ENCODE assay signal across 34 cellular contexts in genomic region chr16:2189252-2189893, GRCh38. TPM values are rescaled to one million over a fixed set of nuclear protein-coding genes. Genes with fewer than 3 reads are reported as not detected.
"Had no signal": no experiment of that assay in that cellular context is flagged by ENCODE, and none has a peak within 500 bp of the region (broad histone marks: within the 10 kb centered on the region; RNA-seq: fewer than 3 reads in every experiment).

No MANE protein-coding gene starts in this region.

- H3K9me3 ChIP-seq: adrenal gland, body of pancreas, breast epithelium, Peyer's patch, SJSA1, SK-N-SH had no signal

- H3K4me2 ChIP-seq: SK-N-SH had no signal

- H3K27ac ChIP-seq: adrenal gland, body of pancreas, breast epithelium, Peyer's patch, SJSA1 had no signal

- H3K36me3 ChIP-seq: adrenal gland, breast epithelium, Peyer's patch, SJSA1 had no signal

- H3K36me3 Mint-ChIP-seq: activated naive CD4-positive, alpha-beta T cell treated with anti-CD3 and anti-CD28 coated beads, Interleukin-2, amount 50 U/mL, for 72 hours; WTC11 had no signal

- H3K4me3 Mint-ChIP-seq: activated CD4-positive, alpha-beta T cell treated with anti-CD3 and anti-CD28 coated beads for 36 hours; activated CD4-positive, alpha-beta T cell treated with anti-CD3 and anti-CD28 coated beads, Interleukin-2, amount 10 ng/mL, durations not matched to agents 7 days and 5 days; activated CD8-positive, alpha-beta T cell treated with anti-CD3 and anti-CD28 coated beads, Interleukin-2, amount 10 ng/mL, durations not matched to agents 7 days and 5 days; activated naive CD4-positive, alpha-beta T cell treated with anti-CD3 and anti-CD28 coated beads for 36 hours; activated T-cell treated with anti-CD3 and anti-CD28 coated beads, Interleukin-2, amount 50 U/mL, for 24 hours; T-helper 1 cell treated with Interleukin-12 subunit alpha and Interleukin-12 subunit beta and Interleukin-4 antibody, amounts not matched to agents 30 μg/mL and 1 μg/mL, for 36 hours; T-helper 2 cell treated with Interferon-gamma antibody and Interleukin-4, amounts not matched to agents 5 μg/mL and 100 μg/mL, for 36 hours; WTC11 had no signal

- H3K4me1 Mint-ChIP-seq: activated CD4-positive, alpha-beta T cell treated with anti-CD3 and anti-CD28 coated beads for 36 hours; activated CD4-positive, alpha-beta T cell treated with anti-CD3 and anti-CD28 coated beads, Interleukin-2, amount 10 ng/mL, durations not matched to agents 7 days and 5 days; WTC11 had no signal

- DNase-seq: activated CD4-positive, alpha-beta T cell treated with anti-CD3 and anti-CD28 coated beads for 36 hours; activated CD4-positive, alpha-beta T cell treated with anti-CD3 and anti-CD28 coated beads, Interleukin-2, amount 10 ng/mL, durations not matched to agents 7 days and 5 days; activated CD4-positive, alpha-beta T cell treated with anti-CD3 and anti-CD28 coated beads, Interleukin-2, amount 50 U/mL, for 48 hours; activated CD8-positive, alpha-beta T cell treated with anti-CD3 and anti-CD28 coated beads, Interleukin-2, amount 10 ng/mL, durations not matched to agents 7 days and 5 days; activated gamma-delta T cell treated with Interleukin-2 at 50 U/mL for 16 hours; activated naive CD4-positive, alpha-beta T cell treated with anti-CD3 and anti-CD28 coated beads for 36 hours; activated T-cell treated with anti-CD3 and anti-CD28 coated beads, Interleukin-2, amount 50 U/mL, for 24 hours; adrenal gland; body of pancreas; Karpas-422; NCI-H1048; NCI-H1105 treated with DMSO at 0.1 percent for 48 hours; NCI-H1436; NCI-H1694; NCI-H1930; NCI-H2081 treated with DMSO at 0.1 percent for 48 hours; NCI-H226; NCI-H446 treated with DMSO at 0.1 percent for 48 hours; NCI-H524; NCI-H69; PC-3; Peyer's patch; RPMI8226; SHP77 treated with DMSO at 0.1 percent for 48 hours; SK-N-SH had no signal

- ATAC-seq: activated CD4-positive, alpha-beta T cell treated with anti-CD3 and anti-CD28 coated beads for 36 hours; activated CD4-positive, CD25-positive, alpha-beta regulatory T cell treated with anti-CD3 and anti-CD28 coated beads, Interleukin-2, amount 50 U/mL, for 24 hours; activated CD8-positive, alpha-beta T cell treated with anti-CD3 and anti-CD28 coated beads, Interleukin-2, amount 10 ng/mL, durations not matched to agents 7 days and 5 days; activated naive CD4-positive, alpha-beta T cell treated with anti-CD3 and anti-CD28 coated beads, Interleukin-2, amount 50 U/mL, for 72 hours; body of pancreas; PC-3; WTC11 had no signal

- H3K4me1 ChIP-seq: adrenal gland, body of pancreas, breast epithelium, Peyer's patch, SJSA1 had no signal

- H3K9me3 Mint-ChIP-seq: activated CD4-positive, alpha-beta T cell treated with anti-CD3 and anti-CD28 coated beads, Interleukin-2, amount 10 ng/mL, durations not matched to agents 7 days and 5 days; activated naive CD4-positive, alpha-beta T cell treated with anti-CD3 and anti-CD28 coated beads for 36 hours; activated naive CD4-positive, alpha-beta T cell treated with anti-CD3 and anti-CD28 coated beads, Interleukin-2, amount 50 U/mL, for 72 hours; activated T-cell treated with anti-CD3 and anti-CD28 coated beads, Interleukin-2, amount 50 U/mL, for 24 hours; T-helper 1 cell treated with Interleukin-12 subunit alpha and Interleukin-12 subunit beta and Interleukin-4 antibody, amounts not matched to agents 30 μg/mL and 1 μg/mL, for 36 hours; T-helper 2 cell treated with Interferon-gamma antibody and Interleukin-4, amounts not matched to agents 5 μg/mL and 100 μg/mL, for 36 hours; WTC11 had no signal

- FAIRE-seq: astrocyte, TTC549 had no signal

- H3K4me3 ChIP-seq: adrenal gland, body of pancreas, breast epithelium, Peyer's patch, SJSA1 had no signal

- H3K27me3 Mint-ChIP-seq: activated CD4-positive, alpha-beta T cell treated with anti-CD3 and anti-CD28 coated beads for 36 hours had no signal

- H3K27me3 ChIP-seq: adrenal gland, body of pancreas, breast epithelium, Peyer's patch had no signal

- H3K27ac Mint-ChIP-seq: activated CD4-positive, alpha-beta T cell treated with anti-CD3 and anti-CD28 coated beads for 36 hours; activated CD4-positive, alpha-beta T cell treated with anti-CD3 and anti-CD28 coated beads, Interleukin-2, amount 10 ng/mL, durations not matched to agents 7 days and 5 days; activated CD8-positive, alpha-beta T cell treated with anti-CD3 and anti-CD28 coated beads, Interleukin-2, amount 10 ng/mL, durations not matched to agents 7 days and 5 days; activated naive CD4-positive, alpha-beta T cell treated with anti-CD3 and anti-CD28 coated beads for 36 hours; activated naive CD4-positive, alpha-beta T cell treated with anti-CD3 and anti-CD28 coated beads, Interleukin-2, amount 50 U/mL, for 72 hours; activated T-cell treated with anti-CD3 and anti-CD28 coated beads, Interleukin-2, amount 50 U/mL, for 24 hours; T-helper 1 cell treated with Interleukin-12 subunit alpha and Interleukin-12 subunit beta and Interleukin-4 antibody, amounts not matched to agents 30 μg/mL and 1 μg/mL, for 36 hours; T-helper 2 cell treated with Interferon-gamma antibody and Interleukin-4, amounts not matched to agents 5 μg/mL and 100 μg/mL, for 36 hours; WTC11 had no signal

- H3K9ac ChIP-seq: SK-N-SH had no signal

RNA-seq across cellular contexts. Expression of gene CASKIN1, which starts 7.0 kb away (rescaled TPM):
- total RNA-seq: Peyer's patch, SJSA1 had no signal
